24 cellular contexts compared by ENCODE assay signal in genomic region chr2:26579723-26580040, GRCh38.
A peak's percentile ranks its signal among the peaks of the same experiment; 100 is the strongest.
DNase-seq lines count a peak whose midpoint lies in the region; ATAC-seq and TF ChIP-seq lines count a peak whose summit lies in the region.
"Had no signal": no experiment of that assay in that cellular context is flagged by ENCODE, and none has a peak within 500 bp of the region (broad histone marks: within the 10 kb centered on the region; RNA-seq: fewer than 3 reads in every experiment).

No MANE protein-coding gene starts in this region.

- H3K27ac ChIP-seq in right cardiac atrium (ENCODE audit: low read length) (no peak overlapping the region), sigmoid colon (no peak overlapping the region)
- H3K27ac ChIP-seq: BLaER1 had no signal

- DNase-seq in cardiac septum (ENCODE audit: low spot score) (peak; percentile 61), right cardiac atrium (no peak), osteocyte (ENCODE audit: extremely low spot score, unreplicated experiment) (peak; percentile 51), sigmoid colon (peak; percentile 42)
- DNase-seq: 8988T; ACHN; BE2C; C1 segment of cervical spinal cord; CD4-positive, alpha-beta memory T cell; CD4-positive, CD25-positive, alpha-beta regulatory T cell; CD8-positive, alpha-beta memory T cell; COR-L47; DMS 273 treated with DMSO at 0.1 percent for 48 hours; DMS153; DMS53; DMS79; DND-41; EL; GDM1 had no signal

- H3K27me3 ChIP-seq in right cardiac atrium (ENCODE audit: control insufficient read depth, insufficient read depth) (no peaks in the 10 kb centered on the region), sigmoid colon (peaks cover 0 to 22% (median 0%) of the 10 kb centered on the region in 3 donors)
- H3K27me3 ChIP-seq: BE2C, BLaER1 had no signal

- intact Hi-C loops in cardiac septum (cut with DNase I) (loop anchor here (5.0 to 10.0 kb wide), 2 partner anchors 77 to 235 kb away; partner anchors contain the start of genes ADGRF3 and SELENOI), right cardiac atrium (cut with DNase I) (loop anchor here in 2 of 4 donors (5.0 to 10.0 kb wide), 2 partner anchors 75 to 77 kb away; no protein-coding TSS in a partner anchor), sigmoid colon (cut with DNase I) (no loop called here)

- H3K4me1 ChIP-seq in right cardiac atrium (ENCODE audit: control insufficient read depth, insufficient read depth, low read length) = no peaks in the 10 kb centered on the region
- no peaks in the 10 kb centered on the region for H3K4me1 ChIP-seq in sigmoid colon
- H3K4me1 ChIP-seq: BE2C had no signal

- no peaks in the 10 kb centered on the region for H3K36me3 ChIP-seq in sigmoid colon
- H3K36me3 ChIP-seq: BE2C, BLaER1 had no signal

- ATAC-seq in right cardiac atrium = no peak
- no peak for ATAC-seq in HG03520 (IDR thresholded peaks at IDR 0.05; ENCODE audit: unreplicated experiment)
- ATAC-seq in GM21825 (IDR thresholded peaks at IDR 0.05; ENCODE audit: unreplicated experiment) = no peak
- ATAC-seq: GM12878 had no signal

- no peak overlapping the region for H3K27ac Mint-ChIP-seq in osteocyte (ENCODE audit: unreplicated experiment)
- H3K27ac Mint-ChIP-seq: CD14-positive monocyte; CD4-positive, alpha-beta memory T cell; CD4-positive, CD25-positive, alpha-beta regulatory T cell; CD8-positive, alpha-beta memory T cell had no signal

- 57% methylated on average over 5 of the region's 5 CpGs for WGBS in right cardiac atrium
- WGBS in sigmoid colon, 2 donors = 68 to 84% methylated on average over 5 of the region's 5 CpGs

- no peak overlapping the region for H3K4me3 ChIP-seq in right cardiac atrium (ENCODE audit: low read length)
- no peak overlapping the region for H3K4me3 ChIP-seq in sigmoid colon
- H3K4me3 ChIP-seq: BLaER1, GM12878 had no signal

- peaks cover 46% of the 10 kb centered on the region for H3K27me3 Mint-ChIP-seq in osteocyte (ENCODE audit: unreplicated experiment)

- no peaks in the 10 kb centered on the region for H3K36me3 Mint-ChIP-seq in osteocyte (ENCODE audit: unreplicated experiment)
- H3K36me3 Mint-ChIP-seq: CD14-positive monocyte; CD4-positive, alpha-beta memory T cell; CD4-positive, CD25-positive, alpha-beta regulatory T cell; CD8-positive, alpha-beta memory T cell had no signal

- H3K9me3 ChIP-seq in right cardiac atrium (ENCODE audit: control insufficient read depth, low read length) (no peaks in the 10 kb centered on the region), sigmoid colon (no peaks in the 10 kb centered on the region)
- H3K9me3 ChIP-seq: BE2C, BLaER1 had no signal

- no peaks in the 10 kb centered on the region for H3K9me3 Mint-ChIP-seq in osteocyte (ENCODE audit: unreplicated experiment)
- H3K9me3 Mint-ChIP-seq: CD14-positive monocyte; CD4-positive, alpha-beta memory T cell; CD4-positive, CD25-positive, alpha-beta regulatory T cell; CD8-positive, alpha-beta memory T cell had no signal

- peaks cover 2% of the 10 kb centered on the region for H3K4me1 Mint-ChIP-seq in osteocyte (ENCODE audit: unreplicated experiment)
- H3K4me1 Mint-ChIP-seq: CD14-positive monocyte had no signal

- TF ChIP-seq EP300 in sigmoid colon (IDR thresholded peaks at IDR 0.05) = no peak

- TF ChIP-seq CTCF in osteocyte (IDR thresholded peaks at IDR 0.05) (no peak), sigmoid colon (IDR thresholded peaks at IDR 0.05) (no peak)

- H3K4me3 Mint-ChIP-seq in osteocyte (ENCODE audit: unreplicated experiment) = no peak overlapping the region
- H3K4me3 Mint-ChIP-seq: CD14-positive monocyte; CD4-positive, alpha-beta memory T cell; CD4-positive, CD25-positive, alpha-beta regulatory T cell; CD8-positive, alpha-beta memory T cell had no signal

- no peak for TF ChIP-seq POLR2A in sigmoid colon (IDR thresholded peaks at IDR 0.05)

Comparison
In these comparisons a context has a peak if more than half of its experiments do, and no peak if none do; other contexts are left out.
1. DNase-seq: peak in cardiac septum (single experiment), osteocyte (single experiment) and sigmoid colon (single experiment); none in right cardiac atrium (0 of 3).